In the genomic region with DNA sequence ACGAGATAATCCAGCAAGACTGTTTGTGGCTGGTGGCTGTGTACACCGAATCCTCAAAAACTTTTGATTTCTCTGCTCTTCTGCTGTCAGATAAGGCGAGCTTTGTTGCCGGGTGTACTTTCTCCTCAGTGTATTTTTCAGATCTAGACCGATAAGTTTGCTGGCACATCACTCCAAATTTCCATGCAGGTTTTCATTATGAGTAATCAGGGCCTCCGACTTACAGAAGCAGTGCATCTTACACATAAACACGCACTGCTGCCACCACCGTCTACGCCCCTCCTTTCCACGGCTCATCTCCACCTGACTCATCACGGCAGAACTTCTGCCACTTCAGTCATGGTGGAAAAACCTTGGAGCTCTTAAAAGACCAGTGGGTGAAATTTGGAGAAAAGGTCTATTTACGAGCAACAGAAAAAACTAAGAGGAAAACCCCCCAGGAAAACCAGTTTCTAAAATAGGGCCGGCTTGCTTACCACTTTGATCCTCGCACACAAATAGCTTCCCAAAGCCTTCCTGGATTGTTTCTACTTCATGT, we compare ENCODE assay signal across 8 cellular contexts. TPM values are rescaled to one million over a fixed set of nuclear protein-coding genes. Genes with fewer than 3 reads are reported as not detected.
A peak's percentile ranks its signal among the peaks of the same experiment; 100 is the strongest.
DNase-seq lines count a peak whose midpoint lies in the region; ATAC-seq and TF ChIP-seq lines count a peak whose summit lies in the region.

No MANE protein-coding gene starts in this region.

- no peaks in the 10 kb centered on the region for H3K27me3 ChIP-seq in SK-N-SH (ENCODE audit: insufficient read depth)

- peaks cover 59% of the 10 kb centered on the region for H3K79me2 ChIP-seq in SK-N-SH (ENCODE audit: insufficient read depth)

- WGBS in SK-N-SH (ENCODE audit: low lambda C conversion rate): 32% methylated on average over 14 of the region's 14 CpGs

- peaks cover 18% of the 10 kb centered on the region in 2 experiments for H3K36me3 ChIP-seq in SK-N-SH (replicated peaks in 1 of 2; ENCODE audit: control insufficient read depth in 1 of 2, insufficient read depth in 2 of 2, low read length in 1 of 2)

- no peak overlapping the region for H3K4me3 ChIP-seq in SK-N-SH (ENCODE audit: low read depth in 2 of 2, low read length in 1 of 2)

- 0 out of 2 replicates have a peak overlapping the region, but pooled peaks have one; percentile 5 for H2AFZ ChIP-seq in SK-N-SH (ENCODE audit: low read depth)

- H3F3A ChIP-seq in SK-N-SH (replicated peaks; ENCODE audit: insufficient read depth): peaks cover 20% of the 10 kb centered on the region

- peak overlapping the region; percentile 58 to 76 for H3K27ac ChIP-seq in SK-N-SH (ENCODE audit: low read depth in 2 of 2, low read length in 1 of 2)

- ATAC-seq in GM21786 (IDR thresholded peaks at IDR 0.05; ENCODE audit: unreplicated experiment) (peak; percentile 89), GM21423 (IDR thresholded peaks at IDR 0.05; ENCODE audit: unreplicated experiment) (no peak)

- no peak for TF ChIP-seq RAD21 in SK-N-SH (IDR thresholded peaks at IDR 0.05; ENCODE audit: low read length)

- TF ChIP-seq CTCF in SK-N-SH (IDR thresholded peaks at IDR 0.05): no peak

- H3K9me2 ChIP-seq in SK-N-SH: no peaks in the 10 kb centered on the region

- POLR2A ChIA-PET in SK-N-SH (lab: Yijun Ruan, JAX): no interaction called here

- CTCF ChIA-PET in SK-N-SH (lab: Yijun Ruan, JAX): no interaction called here

- peaks cover 5 to 10% of the 10 kb centered on the region in 2 experiments; a peak in 3 of 4 replicates for H3K4me1 ChIP-seq in SK-N-SH (ENCODE audit: control insufficient read depth in 1 of 2, insufficient read depth in 2 of 2, low read depth in 1 of 2, low read length in 1 of 2)

- peak in 1 of 2 experiments; percentile 80; a peak in 1 of 4 replicates for TF ChIP-seq EP300 in SK-N-SH (IDR thresholded peaks at IDR 0.05; ENCODE audit: borderline replicate concordance in 1 of 2, low read depth in 1 of 2, low read length in 1 of 2)

- H4K20me1 ChIP-seq in SK-N-SH (ENCODE audit: insufficient read depth): peaks cover 24% of the 10 kb centered on the region

- no peaks in the 10 kb centered on the region for H3K9me3 ChIP-seq in SK-N-SH

- peak; percentile 53 for DNase-seq in COLO829 (ENCODE audit: low spot score)
- DNase-seq in SK-N-SH: no peak
- DNase-seq in amniotic epithelial cell (ENCODE audit: low read depth): peak; percentile 96
- peak; percentile 74 to 80 for DNase-seq in stimulated activated CD4-positive, alpha-beta T cell treated with anti-CD3 and anti-CD28 coated beads, Interleukin-15, amount 100 ng/mL, for 48 hours (ENCODE audit: low read depth in 2 of 2)
- DNase-seq in NCI-H526 treated with DMSO at 0.1 percent for 48 hours (lab: John Stamatoyannopoulos, UW): no peak
- no peak for DNase-seq in 8988T

- H3K4me2 ChIP-seq in SK-N-SH: peak overlapping the region; percentile 32

- H3K9ac ChIP-seq in SK-N-SH: peak overlapping the region; percentile 20; the same call in 1 of the 2 replicates

TF ChIP-seq in SK-N-SH, 30 proteins besides CTCF, POLR2A, EP300 and RAD21 (continues in another document):
- TF ChIP-seq FOSL2 (IDR thresholded peaks at IDR 0.05; ENCODE audit: borderline replicate concordance, low read depth): peak; percentile 77
- TF ChIP-seq ELF1 (IDR thresholded peaks at IDR 0.05): peak; percentile 14; the same call in 1 of the 2 replicates
- TF ChIP-seq, protein P1, sequence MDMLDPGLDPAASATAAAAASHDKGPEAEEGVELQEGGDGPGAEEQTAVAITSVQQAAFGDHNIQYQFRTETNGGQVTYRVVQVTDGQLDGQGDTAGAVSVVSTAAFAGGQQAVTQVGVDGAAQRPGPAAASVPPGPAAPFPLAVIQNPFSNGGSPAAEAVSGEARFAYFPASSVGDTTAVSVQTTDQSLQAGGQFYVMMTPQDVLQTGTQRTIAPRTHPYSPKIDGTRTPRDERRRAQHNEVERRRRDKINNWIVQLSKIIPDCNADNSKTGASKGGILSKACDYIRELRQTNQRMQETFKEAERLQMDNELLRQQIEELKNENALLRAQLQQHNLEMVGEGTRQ (IDR thresholded peaks at IDR 0.05; ENCODE audit: borderline replicate concordance, low read depth, low read length): no peak
- TF ChIP-seq CHD2 (IDR thresholded peaks at IDR 0.05; ENCODE audit: low read length, partially characterized antibody): no peak
- no peak for TF ChIP-seq GATA2 (CRISPR knock-in tag; IDR thresholded peaks at IDR 0.05)
- TF ChIP-seq SMC3 (IDR thresholded peaks at IDR 0.05; ENCODE audit: low read depth, low read length): no peak
- TF ChIP-seq MEF2A (IDR thresholded peaks at IDR 0.05; ENCODE audit: borderline replicate concordance, low read depth): peak; percentile 37; the same call in 1 of the 2 replicates
- 0 out of 2 replicates have a peak, but pooled peaks have one; percentile 20 for TF ChIP-seq FOXM1 (IDR thresholded peaks at IDR 0.05; ENCODE audit: low read depth)
- no peak for TF ChIP-seq TAF1 (IDR thresholded peaks at IDR 0.05; ENCODE audit: borderline replicate concordance, low read depth, low read length)
- peak; percentile 93 for TF ChIP-seq NFIC (IDR thresholded peaks at IDR 0.05; ENCODE audit: borderline replicate concordance)
- no peak for TF ChIP-seq YY1 (IDR thresholded peaks at IDR 0.05; ENCODE audit: low read depth)
- peak; percentile 60; the same call in 1 of the 2 replicates for TF ChIP-seq RXRA (IDR thresholded peaks at IDR 0.05; ENCODE audit: borderline replicate concordance, low read depth)
- TF ChIP-seq, protein P2, sequence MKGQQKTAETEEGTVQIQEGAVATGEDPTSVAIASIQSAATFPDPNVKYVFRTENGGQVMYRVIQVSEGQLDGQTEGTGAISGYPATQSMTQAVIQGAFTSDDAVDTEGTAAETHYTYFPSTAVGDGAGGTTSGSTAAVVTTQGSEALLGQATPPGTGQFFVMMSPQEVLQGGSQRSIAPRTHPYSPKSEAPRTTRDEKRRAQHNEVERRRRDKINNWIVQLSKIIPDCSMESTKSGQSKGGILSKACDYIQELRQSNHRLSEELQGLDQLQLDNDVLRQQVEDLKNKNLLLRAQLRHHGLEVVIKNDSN (IDR thresholded peaks at IDR 0.05; ENCODE audit: borderline replicate concordance, low read depth): no peak
- no peak for TF ChIP-seq GABPA (IDR thresholded peaks at IDR 0.05; ENCODE audit: low read depth)
- no peak for TF ChIP-seq SIN3A (IDR thresholded peaks at IDR 0.05; ENCODE audit: borderline replicate concordance, low read depth, low read length)
- TF ChIP-seq EZH2phosphoT487 (IDR thresholded peaks at IDR 0.05; ENCODE audit: borderline replicate concordance, low read depth): no peak
- TF ChIP-seq, protein P3, sequence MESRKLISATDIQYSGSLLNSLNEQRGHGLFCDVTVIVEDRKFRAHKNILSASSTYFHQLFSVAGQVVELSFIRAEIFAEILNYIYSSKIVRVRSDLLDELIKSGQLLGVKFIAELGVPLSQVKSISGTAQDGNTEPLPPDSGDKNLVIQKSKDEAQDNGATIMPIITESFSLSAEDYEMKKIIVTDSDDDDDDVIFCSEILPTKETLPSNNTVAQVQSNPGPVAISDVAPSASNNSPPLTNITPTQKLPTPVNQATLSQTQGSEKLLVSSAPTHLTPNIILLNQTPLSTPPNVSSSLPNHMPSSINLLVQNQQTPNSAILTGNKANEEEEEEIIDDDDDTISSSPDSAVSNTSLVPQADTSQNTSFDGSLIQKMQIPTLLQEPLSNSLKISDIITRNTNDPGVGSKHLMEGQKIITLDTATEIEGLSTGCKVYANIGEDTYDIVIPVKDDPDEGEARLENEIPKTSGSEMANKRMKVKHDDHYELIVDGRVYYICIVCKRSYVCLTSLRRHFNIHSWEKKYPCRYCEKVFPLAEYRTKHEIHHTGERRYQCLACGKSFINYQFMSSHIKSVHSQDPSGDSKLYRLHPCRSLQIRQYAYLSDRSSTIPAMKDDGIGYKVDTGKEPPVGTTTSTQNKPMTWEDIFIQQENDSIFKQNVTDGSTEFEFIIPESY (IDR thresholded peaks at IDR 0.05; ENCODE audit: borderline replicate concordance, low read depth): 0 out of 2 replicates have a peak, but pooled peaks have one; percentile 63
- no peak for TF ChIP-seq POLR2AphosphoS5 (IDR thresholded peaks at IDR 0.05; ENCODE audit: low read depth, low read length)
- no peak for TF ChIP-seq MXI1 (IDR thresholded peaks at IDR 0.05; ENCODE audit: low read depth, low read length)
- no peak for TF ChIP-seq REST (IDR thresholded peaks at IDR 0.05; ENCODE audit: low read depth, low read length)

RNA-seq across cellular contexts. Expression of gene ZBTB21, which starts 7.7 kb away (rescaled TPM):
- polyA plus RNA-seq in SK-N-SH (2012; rRNA removed): 2.9 and 3.8 TPM in 2 replicates
- polyA plus RNA-seq in SK-N-SH (2012; cell fraction: cytosol; rRNA removed): 2.7 and 3.8 TPM in 2 replicates
- 8.0 and 11.4 TPM in 2 replicates for polyA plus RNA-seq in SK-N-SH (2012; cell fraction: nucleus; rRNA removed)

RNA-seq across cellular contexts. Expression of gene C2CD2, which starts 48.7 kb away (rescaled TPM):
- polyA plus RNA-seq in SK-N-SH (2012; rRNA removed): 9.7 and 15.0 TPM in 2 replicates
- polyA plus RNA-seq in SK-N-SH (2012; cell fraction: cytosol; rRNA removed): 7.0 and 9.8 TPM in 2 replicates
- polyA plus RNA-seq in SK-N-SH (2012; cell fraction: nucleus; rRNA removed): 24.0 and 28.3 TPM in 2 replicates

Comparison
In these comparisons a context has a peak if more than half of its experiments do, and no peak if none do; other contexts are left out.
1. DNase-seq: peak in COLO829 (single experiment), amniotic epithelial cell (single experiment) and stimulated activated CD4-positive, alpha-beta T cell treated with anti-CD3 and anti-CD28 coated beads, Interleukin-15, amount 100 ng/mL, for 48 hours (2 of 2); none in SK-N-SH (single experiment), NCI-H526 treated with DMSO at 0.1 percent for 48 hours (single experiment) and 8988T (single experiment).